Comparison of ENCODE assay signal across 14 cellular contexts in genomic region chr9:8880031-8880430, GRCh38.
"Had no signal": no experiment of that assay in that cellular context is flagged by ENCODE, and none has a peak within 500 bp of the region (broad histone marks: within the 10 kb centered on the region; RNA-seq: fewer than 3 reads in every experiment).

No MANE protein-coding gene starts in this region.

- DNase-seq: activated CD4-positive, alpha-beta memory T cell treated with anti-CD3 and anti-CD28 coated beads, Interleukin-2, amount 10 ng/mL, durations not matched to agents 7 days and 5 days; activated CD8-positive, alpha-beta memory T cell treated with anti-CD3 and anti-CD28 coated beads, Interleukin-2, amount 50 U/mL, for 4 hours; activated naive CD4-positive, alpha-beta T cell; aorta; esophagus squamous epithelium; foreskin keratinocyte; left cardiac atrium; natural killer cell had no signal

- H3K4me3 Mint-ChIP-seq: activated CD4-positive, alpha-beta memory T cell treated with anti-CD3 and anti-CD28 coated beads, Interleukin-2, amount 10 ng/mL, durations not matched to agents 7 days and 5 days; natural killer cell had no signal

- H3K27me3 Mint-ChIP-seq: activated CD4-positive, alpha-beta memory T cell treated with anti-CD3 and anti-CD28 coated beads, Interleukin-2, amount 10 ng/mL, durations not matched to agents 7 days and 5 days had no signal

- H3K4me1 Mint-ChIP-seq: activated CD4-positive, alpha-beta memory T cell treated with anti-CD3 and anti-CD28 coated beads, Interleukin-2, amount 10 ng/mL, durations not matched to agents 7 days and 5 days; natural killer cell had no signal

- H3K36me3 Mint-ChIP-seq: natural killer cell had no signal

- H3K27ac ChIP-seq: breast epithelium, esophagus squamous epithelium, foreskin keratinocyte, right atrium auricular region, skin epidermis, thyroid gland, vagina, VCaP had no signal

- H3K4me3 ChIP-seq: breast epithelium, esophagus squamous epithelium, right atrium auricular region, skin epidermis, thyroid gland, vagina had no signal

- ATAC-seq: foreskin keratinocyte, left cardiac atrium, natural killer cell had no signal

- H3K9me3 Mint-ChIP-seq: activated CD4-positive, alpha-beta memory T cell treated with anti-CD3 and anti-CD28 coated beads, Interleukin-2, amount 10 ng/mL, durations not matched to agents 7 days and 5 days had no signal

- H3K27ac Mint-ChIP-seq: activated CD4-positive, alpha-beta memory T cell treated with anti-CD3 and anti-CD28 coated beads, Interleukin-2, amount 10 ng/mL, durations not matched to agents 7 days and 5 days; natural killer cell had no signal

- H3K27me3 ChIP-seq: breast epithelium, esophagus squamous epithelium, foreskin keratinocyte, right atrium auricular region, thyroid gland, vagina had no signal
